In genomic region chr10:69914373-69915268, GRCh38 we compare ENCODE assay signal across 8 cellular contexts.
DNase-seq lines count a peak whose midpoint lies in the region; ATAC-seq and TF ChIP-seq lines count a peak whose summit lies in the region.

No MANE protein-coding gene starts in this region.

- H2BK120ac ChIP-seq in mesendoderm (ENCODE audit: low read depth, low read length) = no peak overlapping the region

- H3K4me3 ChIP-seq in endodermal cell (ENCODE audit: low read length) (no peak overlapping the region), mesendoderm (ENCODE audit: low read length) (no peak overlapping the region)

- H3K27ac Mint-ChIP-seq in endodermal cell = no peak overlapping the region

- H3K4me1 ChIP-seq in endodermal cell (ENCODE audit: control insufficient read depth, insufficient read depth, low read length) (peaks cover 7% of the 10 kb centered on the region), mesendoderm (ENCODE audit: control insufficient read depth, low read depth, low read length) (peaks cover 10% of the 10 kb centered on the region)

- H3K27me3 ChIP-seq in endodermal cell (ENCODE audit: control insufficient read depth, insufficient read depth, low read length, poor library complexity, severe bottlenecking) (no peaks in the 10 kb centered on the region), mesendoderm (ENCODE audit: insufficient read depth, low read length, poor library complexity) (no peaks in the 10 kb centered on the region)

- no peak overlapping the region for H4K5ac ChIP-seq in mesendoderm (ENCODE audit: low read length)

- H3K36me3 ChIP-seq in endodermal cell (ENCODE audit: control insufficient read depth, insufficient read depth, low read length) (no peaks in the 10 kb centered on the region), mesendoderm (ENCODE audit: control insufficient read depth, insufficient read depth, low read length) (no peaks in the 10 kb centered on the region)

- H3K9me3 Mint-ChIP-seq in endodermal cell = no peaks in the 10 kb centered on the region

- peaks cover 6% of the 10 kb centered on the region for H3K27me3 Mint-ChIP-seq in endodermal cell (ENCODE audit: insufficient read depth)

- WGBS in endodermal cell (ENCODE audit: insufficient coverage in 1 of 2, insufficient read length in 1 of 2), 2 experiments = 28 to 35% methylated on average over 10 to 13 of the region's 13 CpGs
- no CpG with 5 or more reads among the region's 13 CpGs for WGBS in mesendoderm (ENCODE audit: extremely low coverage, insufficient coverage, low lambda C conversion rate)

- no peak overlapping the region for H3K23ac ChIP-seq in mesendoderm (ENCODE audit: low read length)

- no peaks in the 10 kb centered on the region for H3K9me3 ChIP-seq in endodermal cell (ENCODE audit: control insufficient read depth, low read length)

- peak overlapping the region; percentile 20 for H3K4ac ChIP-seq in mesendoderm (ENCODE audit: low read depth, low read length)

- no peaks in the 10 kb centered on the region for H3K79me1 ChIP-seq in mesendoderm (ENCODE audit: low read length)

- peak overlapping the region; percentile 37 for H3K56ac ChIP-seq in mesendoderm (ENCODE audit: low read length)

- peak; percentile 98 for TF ChIP-seq CTCF in endodermal cell (conservative IDR thresholded peaks at IDR 0.05)

- H4K8ac ChIP-seq in mesendoderm (ENCODE audit: low read depth, low read length) = no peak overlapping the region

- peak; percentile 84 for DNase-seq in Ammon's horn (ENCODE audit: low spot score)
- DNase-seq in H4 (ENCODE audit: low spot score) = peak; percentile 45
- DNase-seq in NCI-H510A (lab: John Stamatoyannopoulos, UW) = peak; percentile 43
- peak; percentile 4 to 37 for DNase-seq in activated CD8-positive, alpha-beta memory T cell treated with anti-CD3 and anti-CD28 coated beads for 1 hour (ENCODE audit: extremely low read depth in 1 of 2, low read depth in 1 of 2)
- DNase-seq in endodermal cell = peak; percentile 93
- peak; percentile 81 for DNase-seq in mesendoderm
- DNase-seq in stimulated activated CD8-positive, alpha-beta memory T cell treated with anti-CD3 and anti-CD28 coated beads, Interleukin-15, amount 100 ng/mL, for 48 hours (ENCODE audit: low read depth in 2 of 2) = peak; percentile 22 to 36

- H3K4me2 ChIP-seq in mesendoderm (ENCODE audit: low read length) = no peak overlapping the region

- peak overlapping the region; percentile 22 for H3K18ac ChIP-seq in mesendoderm (ENCODE audit: low read length)

- H2BK5ac ChIP-seq in mesendoderm (ENCODE audit: low read length) = no peak overlapping the region

- peaks cover 20% of the 10 kb centered on the region for H3K4me1 Mint-ChIP-seq in endodermal cell

- H3K36me3 Mint-ChIP-seq in endodermal cell (ENCODE audit: low read depth) = peaks cover 3% of the 10 kb centered on the region

- H3K4me3 Mint-ChIP-seq in endodermal cell = no peak overlapping the region

- H2AK5ac ChIP-seq in mesendoderm (ENCODE audit: low read length) = no peak overlapping the region

- H3K27ac ChIP-seq in endodermal cell (ENCODE audit: low read depth, low read length) (no peak overlapping the region), mesendoderm (ENCODE audit: low read depth, low read length) (no peak overlapping the region)

- no peak for ATAC-seq in HG03460 (IDR thresholded peaks at IDR 0.05; ENCODE audit: unreplicated experiment)

- H3K9ac ChIP-seq in endodermal cell (ENCODE audit: extremely low read depth, low read length, poor library complexity, severe bottlenecking) (no peak overlapping the region), mesendoderm (ENCODE audit: low read length) (no peak overlapping the region)

- no peaks in the 10 kb centered on the region for H3K79me2 ChIP-seq in mesendoderm (ENCODE audit: control insufficient read depth, insufficient read depth, low read length)

- no peak overlapping the region for H2BK15ac ChIP-seq in mesendoderm (replicated peaks; ENCODE audit: low read depth)

Comparison
In these comparisons a context has a peak if more than half of its experiments do, and no peak if none do; other contexts are left out.
1. DNase-seq: peak in every context shown above with its lines; median percentile 93 in endodermal cell; 84 in Ammon's horn; 81 in mesendoderm; 45 in H4; 43 in NCI-H510A; 29 in stimulated activated CD8-positive, alpha-beta memory T cell treated with anti-CD3 and anti-CD28 coated beads, Interleukin-15, amount 100 ng/mL, for 48 hours; 20 in activated CD8-positive, alpha-beta memory T cell treated with anti-CD3 and anti-CD28 coated beads for 1 hour.